Comparison of ENCODE assay signal across 1 cellular context in genomic region chr13:20230913-20231838, GRCh38.
TF ChIP-seq lines count a peak whose summit lies in the region.

No MANE protein-coding gene starts in this region.

TF ChIP-seq in GM12878, 131 proteins besides CTCF, POLR2A, EP300 and RAD21 (continued from another document):
- TF ChIP-seq ZBTB11 (CRISPR knock-in tag; IDR thresholded peaks at IDR 0.05) (no peak), CUX1 (IDR thresholded peaks at IDR 0.05; ENCODE audit: insufficient replicate concordance, low read depth, low read length) (no peak), RCOR1 (conservative IDR thresholded peaks at IDR 0.05; ENCODE audit: low read depth, low read length) (no peak), NBN (IDR thresholded peaks at IDR 0.05) (no peak), MTA3 (IDR thresholded peaks at IDR 0.05; ENCODE audit: borderline replicate concordance, low read length) (no peak), CBX3 (IDR thresholded peaks at IDR 0.05; ENCODE audit: borderline replicate concordance, low read depth) (no peak), MXI1 (IDR thresholded peaks at IDR 0.05; ENCODE audit: low read depth, low read length) (no peak), NFYA (IDR thresholded peaks at IDR 0.05; ENCODE audit: borderline replicate concordance, low read depth, low read length) (no peak)
